In the genomic region with DNA sequence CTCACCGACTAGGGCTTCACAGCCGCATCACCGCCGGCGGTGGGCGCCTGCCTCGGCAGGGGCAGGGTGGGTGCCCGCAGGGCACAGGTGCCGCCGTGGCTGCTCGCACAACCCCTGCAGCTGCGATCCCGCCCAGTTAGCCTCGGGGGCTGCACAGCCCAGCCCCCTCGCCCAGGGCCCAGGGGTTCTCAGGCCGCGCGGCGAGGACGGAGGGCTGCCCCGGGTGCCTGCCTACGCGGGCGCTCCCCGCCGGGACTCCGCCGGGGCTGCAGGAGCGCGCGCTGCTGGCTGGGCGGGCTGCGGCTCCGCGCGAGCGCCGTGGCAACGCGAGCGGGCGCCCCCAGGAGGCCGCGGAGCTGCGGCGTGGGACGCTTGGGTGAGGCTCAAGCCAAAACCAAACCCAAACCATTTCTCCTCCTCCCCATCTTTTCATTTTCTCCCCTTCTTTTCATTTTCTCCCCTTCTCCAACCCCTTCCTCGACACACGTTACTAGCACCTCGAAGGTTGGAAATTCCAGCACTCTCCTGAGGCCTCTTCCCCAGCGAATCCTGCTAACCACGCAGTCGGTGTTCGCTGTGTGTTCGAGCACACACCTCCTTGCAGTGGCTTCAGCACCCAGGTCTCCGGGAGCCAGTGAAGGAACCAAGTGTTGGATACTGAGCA, we compare ENCODE assay signal across 7 cellular contexts.
A peak's percentile ranks its signal among the peaks of the same experiment; 100 is the strongest.
DNase-seq lines count a peak whose midpoint lies in the region; ATAC-seq and TF ChIP-seq lines count a peak whose summit lies in the region.

A gene with protein sequence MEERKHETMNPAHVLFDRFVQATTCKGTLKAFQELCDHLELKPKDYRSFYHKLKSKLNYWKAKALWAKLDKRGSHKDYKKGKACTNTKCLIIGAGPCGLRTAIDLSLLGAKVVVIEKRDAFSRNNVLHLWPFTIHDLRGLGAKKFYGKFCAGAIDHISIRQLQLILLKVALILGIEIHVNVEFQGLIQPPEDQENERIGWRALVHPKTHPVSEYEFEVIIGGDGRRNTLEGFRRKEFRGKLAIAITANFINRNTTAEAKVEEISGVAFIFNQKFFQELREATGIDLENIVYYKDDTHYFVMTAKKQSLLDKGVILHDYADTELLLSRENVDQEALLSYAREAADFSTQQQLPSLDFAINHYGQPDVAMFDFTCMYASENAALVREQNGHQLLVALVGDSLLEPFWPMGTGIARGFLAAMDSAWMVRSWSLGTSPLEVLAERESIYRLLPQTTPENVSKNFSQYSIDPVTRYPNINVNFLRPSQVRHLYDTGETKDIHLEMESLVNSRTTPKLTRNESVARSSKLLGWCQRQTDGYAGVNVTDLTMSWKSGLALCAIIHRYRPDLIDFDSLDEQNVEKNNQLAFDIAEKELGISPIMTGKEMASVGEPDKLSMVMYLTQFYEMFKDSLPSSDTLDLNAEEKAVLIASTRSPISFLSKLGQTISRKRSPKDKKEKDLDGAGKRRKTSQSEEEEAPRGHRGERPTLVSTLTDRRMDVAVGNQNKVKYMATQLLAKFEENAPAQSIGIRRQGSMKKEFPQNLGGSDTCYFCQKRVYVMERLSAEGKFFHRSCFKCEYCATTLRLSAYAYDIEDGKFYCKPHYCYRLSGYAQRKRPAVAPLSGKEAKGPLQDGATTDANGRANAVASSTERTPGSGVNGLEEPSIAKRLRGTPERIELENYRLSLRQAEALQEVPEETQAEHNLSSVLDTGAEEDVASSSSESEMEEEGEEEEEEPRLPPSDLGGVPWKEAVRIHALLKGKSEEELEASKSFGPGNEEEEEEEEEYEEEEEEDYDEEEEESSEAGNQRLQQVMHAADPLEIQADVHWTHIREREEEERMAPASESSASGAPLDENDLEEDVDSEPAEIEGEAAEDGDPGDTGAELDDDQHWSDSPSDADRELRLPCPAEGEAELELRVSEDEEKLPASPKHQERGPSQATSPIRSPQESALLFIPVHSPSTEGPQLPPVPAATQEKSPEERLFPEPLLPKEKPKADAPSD (N-terminal part only) (minus strand): TSS at position 286 of the 664 bp plus-strand sequence. CDS start 117,749 bp downstream, outside the sequence.

- H3K79me2 ChIP-seq in Loucy (ENCODE audit: insufficient read depth, low read length): no peaks in the 10 kb centered on the region

- DNase-seq in GM13976 (ENCODE audit: low spot score) (peak; percentile 92), T-helper 22 cell (ENCODE audit: low read depth) (peak; percentile 18), astrocyte of the hippocampus (ENCODE audit: low read depth, low spot score) (peak; percentile 90), hepatic stellate cell (ENCODE audit: low spot score) (peak; percentile 73)

- H3K27ac ChIP-seq in rectal smooth muscle tissue (ENCODE audit: low read depth, low read length): peak within 1 kb of the TSS; percentile 91

- in situ Hi-C loops in GM13976 (cut with MboI; ENCODE audit: low sequenced_read_pairs, unreplicated experiment): no loop called here

- H3K4me3 ChIP-seq in Loucy (ENCODE audit: low read length, poor library complexity, severe bottlenecking) (peak within 1 kb of the TSS; percentile 76), rectal smooth muscle tissue (ENCODE audit: low read length) (peak within 1 kb of the TSS; percentile 85)

- no peaks in the 10 kb centered on the region for H3K9me3 ChIP-seq in Loucy (ENCODE audit: insufficient read depth, low read depth, low read length)

- no peaks in the 10 kb centered on the region for H3K9me2 ChIP-seq in Loucy (replicated peaks; ENCODE audit: low read depth, low read length)

- H3K27me3 ChIP-seq in Loucy (ENCODE audit: insufficient read depth, low read length, poor library complexity, severe bottlenecking) (no peaks in the 10 kb centered on the region), rectal smooth muscle tissue (ENCODE audit: control insufficient read depth, insufficient read depth, low read length) (no peaks in the 10 kb centered on the region)

- H4K20me1 ChIP-seq in Loucy (ENCODE audit: insufficient read depth, low read length, poor library complexity, severe bottlenecking): no peaks in the 10 kb centered on the region

- no peaks in the 10 kb centered on the region for H3F3A ChIP-seq in Loucy (ENCODE audit: low read depth)

- H2AFZ ChIP-seq in Loucy (ENCODE audit: low read length): peak within 1 kb of the TSS; percentile 97

- H3K36me3 ChIP-seq in Loucy (ENCODE audit: insufficient read depth, low read length) (no peaks in the 10 kb centered on the region), rectal smooth muscle tissue (ENCODE audit: control insufficient read depth, insufficient read depth, low read length) (no peaks in the 10 kb centered on the region)

- ATAC-seq in GM19397 (IDR thresholded peaks at IDR 0.05; ENCODE audit: unreplicated experiment): no peak

- peak; percentile 95 for TF ChIP-seq CTCF in GM13976 (IDR thresholded peaks at IDR 0.05; ENCODE audit: borderline replicate concordance, control extremely low read depth, extremely low read depth, insufficient read depth, missing control alignments)
- peak; percentile 63 for TF ChIP-seq CTCF in Loucy (conservative IDR thresholded peaks at IDR 0.05; ENCODE audit: low read length)

- peak within 1 kb of the TSS; percentile 99 for H3K4me2 ChIP-seq in Loucy (ENCODE audit: low read depth, low read length, poor library complexity, severe bottlenecking)

- H3K9ac ChIP-seq in Loucy (ENCODE audit: low read depth, low read length, poor library complexity, severe bottlenecking) (peak within 1 kb of the TSS; percentile 46), rectal smooth muscle tissue (ENCODE audit: low read length) (peak within 1 kb of the TSS; percentile 72)

- peaks cover 5% of the 10 kb centered on the region for H3K4me1 ChIP-seq in Loucy (ENCODE audit: insufficient read depth, low read length, poor library complexity, severe bottlenecking)
- H3K4me1 ChIP-seq in rectal smooth muscle tissue (ENCODE audit: control insufficient read depth, insufficient read depth, low read length): peaks cover 18% of the 10 kb centered on the region

Comparison
In these comparisons a context has a peak if more than half of its experiments do, and no peak if none do; other contexts are left out.
1. DNase-seq: peak in every context shown above with its lines; median percentile 92 in GM13976; 90 in astrocyte of the hippocampus; 73 in hepatic stellate cell; 18 in T-helper 22 cell.